ENCODE assay signal across 18 cellular contexts in the genomic region with DNA sequence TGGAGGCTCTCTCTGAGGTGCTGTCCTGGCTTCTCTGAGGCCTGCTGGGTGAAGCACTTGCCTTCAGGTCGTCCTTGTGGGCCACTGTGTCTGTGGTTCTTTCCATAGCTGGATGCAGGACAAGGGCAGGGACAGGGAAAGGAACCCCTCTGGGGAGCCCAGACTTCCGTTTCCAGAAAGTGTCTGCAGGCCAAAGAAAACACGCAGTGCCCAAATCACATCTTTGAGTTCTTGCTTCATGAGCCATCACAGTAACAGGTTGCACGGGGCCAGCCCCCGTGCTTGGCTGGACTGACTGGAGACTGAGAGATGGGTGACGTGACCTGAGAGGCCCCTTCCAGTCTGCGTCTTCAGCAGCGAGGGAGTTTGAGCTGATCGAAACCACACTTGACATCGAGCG.
"Had no signal": no experiment of that assay in that cellular context is flagged by ENCODE, and none has a peak within 500 bp of the region (broad histone marks: within the 10 kb centered on the region; RNA-seq: fewer than 3 reads in every experiment).

No MANE protein-coding gene starts in this region.

- ATAC-seq: activated CD8-positive, alpha-beta T cell treated with anti-CD3 and anti-CD28 coated beads, Interleukin-2, amount 10 ng/mL, durations not matched to agents 7 days and 5 days; activated naive CD4-positive, alpha-beta T cell treated with anti-CD3 and anti-CD28 coated beads, Interleukin-2, amount 50 U/mL, for 72 hours; stimulated activated naive CD8-positive, alpha-beta T cell treated with anti-CD3 and anti-CD28 coated beads, Interleukin-15, Interleukin-2, amounts not matched to agents 100 U/mL and 50 U/mL, for 24 hours had no signal

- H3K4me3 ChIP-seq: hepatocyte, tibial artery had no signal

- DNase-seq: activated CD4-positive, alpha-beta T cell treated with anti-CD3 and anti-CD28 coated beads, Interleukin-2, amount 10 ng/mL, durations not matched to agents 7 days and 5 days; activated CD4-positive, CD25-positive, alpha-beta regulatory T cell treated with anti-CD3 and anti-CD28 coated beads, Interleukin-2, amount 50 U/mL, for 72 hours; activated CD8-positive, alpha-beta T cell treated with anti-CD3 and anti-CD28 coated beads, Interleukin-2, amount 10 ng/mL, durations not matched to agents 7 days and 5 days; activated T-cell treated with anti-CD3 and anti-CD28 coated beads, Interleukin-2, amount 50 U/mL, for 1 hour; aorta; caudate nucleus; dermis blood vessel endothelial cell; effector CD8-positive, alpha-beta T cell; foreskin melanocyte; glutamatergic neuron; immature natural killer cell; stimulated activated CD4-positive, alpha-beta T cell treated with anti-CD3 and anti-CD28 coated beads, Interleukin-12 subunit alpha, Interleukin-12 subunit beta, amount 100 ng/mL, for 4 hours; stimulated activated CD4-positive, alpha-beta T cell treated with anti-CD3 and anti-CD28 coated beads, Interleukin-4, amount 100 ng/mL, for 4 hours; stimulated activated naive CD8-positive, alpha-beta T cell treated with anti-CD3 and anti-CD28 coated beads, Interleukin-15, Interleukin-2, amounts not matched to agents 100 U/mL and 50 U/mL, for 24 hours; tibial artery had no signal

- H3K36me3 ChIP-seq: tibial artery had no signal

- H2AFZ ChIP-seq: hepatocyte had no signal

- H3K27me3 ChIP-seq: hepatocyte, tibial artery had no signal

- H3K4me1 ChIP-seq: tibial artery had no signal

- H3K4me2 ChIP-seq: hepatocyte had no signal

- H3K27ac ChIP-seq: hepatocyte, tibial artery, VCaP had no signal
